Comparison of ENCODE assay signal across 16 cellular contexts in the genomic region with DNA sequence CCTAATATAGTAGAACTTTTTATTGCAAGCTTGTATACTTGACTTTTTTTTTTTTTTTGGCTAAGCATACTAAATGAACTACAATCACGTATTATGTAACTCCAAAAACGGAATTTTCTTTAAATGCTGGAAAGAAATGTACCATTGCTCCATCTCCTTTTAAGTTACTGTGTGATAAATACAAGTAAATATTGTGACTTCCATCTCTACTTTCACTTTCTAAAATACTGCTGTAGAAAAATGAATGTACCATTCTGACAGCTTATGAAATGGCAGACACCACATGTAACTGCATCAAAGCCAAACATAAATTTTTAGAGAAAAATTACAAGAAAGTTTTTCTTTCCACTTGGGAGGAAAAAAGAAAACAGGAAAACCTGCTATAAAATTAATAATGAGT. TPM values are rescaled to one million over a fixed set of nuclear protein-coding genes. Genes with fewer than 3 reads are reported as not detected.
A peak's percentile ranks its signal among the peaks of the same experiment; 100 is the strongest.
DNase-seq lines count a peak whose midpoint lies in the region; ATAC-seq and TF ChIP-seq lines count a peak whose summit lies in the region.
"Had no signal": no experiment of that assay in that cellular context is flagged by ENCODE, and none has a peak within 500 bp of the region (broad histone marks: within the 10 kb centered on the region; RNA-seq: fewer than 3 reads in every experiment).

No MANE protein-coding gene starts in this region.

- DNase-seq in GM12865 (ENCODE audit: low read depth), result peak; percentile 31
- DNase-seq in activated naive CD8-positive, alpha-beta T cell treated with anti-CD3 and anti-CD28 coated beads, Interleukin-2, amount 10 ng/mL, durations not matched to agents 7 days and 5 days, result no peak
- no peak for DNase-seq in mesothelial cell of epicardium (ENCODE audit: low spot score in 2 of 2, unreplicated experiment in 2 of 2)
- no peak for DNase-seq in heart right ventricle
- DNase-seq in tibial nerve (ENCODE audit: low spot score in 2 of 2), result no peak
- DNase-seq: activated gamma-delta T cell, AML-193, brain microvascular endothelial cell, foreskin keratinocyte, GM23248, lower lobe of right lung, NCI-H226, SHP77 had no signal

- peaks cover 14% of the 10 kb centered on the region for H3K4me1 Mint-ChIP-seq in activated naive CD8-positive, alpha-beta T cell treated with anti-CD3 and anti-CD28 coated beads, Interleukin-2, amount 10 ng/mL, durations not matched to agents 7 days and 5 days
- peaks cover 26% of the 10 kb centered on the region for H3K4me1 Mint-ChIP-seq in mesothelial cell of epicardium

- peaks cover 23 to 54% (median 41%) of the 10 kb centered on the region in 11 experiments for H3K36me3 ChIP-seq in BLaER1 treated with 17β-estradiol and CSF1 and Interleukin-3, amounts not matched to agents 10 nM and 100 nM
- H3K36me3 ChIP-seq in heart right ventricle (peaks cover 0 to 17% (median 0%) of the 10 kb centered on the region in 9 donors), tibial nerve (peaks cover 0 to 16% (median 0%) of the 10 kb centered on the region in 3 donors)
- H3K36me3 ChIP-seq: brain microvascular endothelial cell had no signal

- H3K9ac ChIP-seq in BLaER1 treated with 17β-estradiol and CSF1 and Interleukin-3, amounts not matched to agents 10 nM and 100 nM, result no peak overlapping the region
- H3K9ac ChIP-seq: GM23248, KMS-11 had no signal

- H3K27me3 ChIP-seq in BLaER1 treated with 17β-estradiol and CSF1 and Interleukin-3, amounts not matched to agents 10 nM and 100 nM, result no peaks in the 10 kb centered on the region
- H3K27me3 ChIP-seq in heart right ventricle (no peaks in the 10 kb centered on the region), tibial nerve (no peaks in the 10 kb centered on the region)
- H3K27me3 ChIP-seq: brain microvascular endothelial cell, foreskin keratinocyte had no signal

- peaks cover 5% of the 10 kb centered on the region for H3K36me3 Mint-ChIP-seq in activated naive CD8-positive, alpha-beta T cell treated with anti-CD3 and anti-CD28 coated beads, Interleukin-2, amount 10 ng/mL, durations not matched to agents 7 days and 5 days
- H3K36me3 Mint-ChIP-seq in mesothelial cell of epicardium, result no peaks in the 10 kb centered on the region

- no peak overlapping the region for H3K27ac Mint-ChIP-seq in activated naive CD8-positive, alpha-beta T cell treated with anti-CD3 and anti-CD28 coated beads, Interleukin-2, amount 10 ng/mL, durations not matched to agents 7 days and 5 days
- H3K27ac Mint-ChIP-seq in mesothelial cell of epicardium, result peak overlapping the region; percentile 75

- H3K4me3 ChIP-seq in BLaER1 treated with 17β-estradiol and CSF1 and Interleukin-3, amounts not matched to agents 10 nM and 100 nM, result no peak overlapping the region
- H3K4me3 ChIP-seq in GM12865 (ENCODE audit: low read depth, low read length) (peak overlapping the region; percentile 28), heart right ventricle (no peak overlapping the region), tibial nerve (no peak overlapping the region)
- H3K4me3 ChIP-seq: GM23248, lower lobe of right lung had no signal

- TF ChIP-seq CTCF in GM12865 (IDR thresholded peaks at IDR 0.05; ENCODE audit: insufficient read depth, low read depth, low read length, missing control alignments), result no peak
- TF ChIP-seq CTCF in mesothelial cell of epicardium (IDR thresholded peaks at IDR 0.05; ENCODE audit: unreplicated experiment), result no peak
- TF ChIP-seq CTCF in heart right ventricle (IDR thresholded peaks at IDR 0.05), result no peak
- no peak for TF ChIP-seq CTCF in tibial nerve (IDR thresholded peaks at IDR 0.05)

- peaks cover 0 to 9% (median 0%) of the 10 kb centered on the region in 11 experiments; a peak in 5 of 22 replicates for H3K9me3 ChIP-seq in BLaER1 treated with 17β-estradiol and CSF1 and Interleukin-3, amounts not matched to agents 10 nM and 100 nM (replicated peaks in 1 of 11)
- H3K9me3 ChIP-seq in heart right ventricle (no peaks in the 10 kb centered on the region), tibial nerve (no peaks in the 10 kb centered on the region)
- H3K9me3 ChIP-seq: lower lobe of right lung had no signal

- H3K4me3 Mint-ChIP-seq in activated naive CD8-positive, alpha-beta T cell treated with anti-CD3 and anti-CD28 coated beads, Interleukin-2, amount 10 ng/mL, durations not matched to agents 7 days and 5 days, result peak overlapping the region; percentile 51
- no peak overlapping the region for H3K4me3 Mint-ChIP-seq in mesothelial cell of epicardium

- H3K27me3 Mint-ChIP-seq in activated naive CD8-positive, alpha-beta T cell treated with anti-CD3 and anti-CD28 coated beads, Interleukin-2, amount 10 ng/mL, durations not matched to agents 7 days and 5 days, result no peaks in the 10 kb centered on the region
- H3K27me3 Mint-ChIP-seq in mesothelial cell of epicardium (ENCODE audit: low read depth), result no peaks in the 10 kb centered on the region

- intact Hi-C loops in heart right ventricle (cut with DNase I), result loop anchor here in 2 of 10 donors (5.0 to 10.0 kb wide), 2 partner anchors 53 to 256 kb away; no protein-coding TSS in a partner anchor

- 0 out of 22 replicates have a peak overlapping the region, but pooled peaks of 1 of the 11 experiments have one; percentile 1 for H3K27ac ChIP-seq in BLaER1 treated with 17β-estradiol and CSF1 and Interleukin-3, amounts not matched to agents 10 nM and 100 nM
- peak overlapping the region in 1 of 10 donors; percentile 8 for H3K27ac ChIP-seq in heart right ventricle
- peak overlapping the region in 2 of 4 donors; percentile 13 to 61 for H3K27ac ChIP-seq in tibial nerve
- H3K27ac ChIP-seq: brain microvascular endothelial cell, foreskin keratinocyte, GM23248, KMS-11, lower lobe of right lung had no signal

- H4K20me1 ChIP-seq in BLaER1 treated with 17β-estradiol and CSF1 and Interleukin-3, amounts not matched to agents 10 nM and 100 nM, result peaks cover 36 to 92% (median 82%) of the 10 kb centered on the region in 11 experiments; a peak in 21 of 22 replicates

- WGBS in heart right ventricle, 2 donors, result 62 to 76% methylated on average over 2 of the region's 2 CpGs
- WGBS in tibial nerve, 2 donors, result 12 to 19% methylated on average over 2 of the region's 2 CpGs

- TF ChIP-seq EP300 in tibial nerve (IDR thresholded peaks at IDR 0.05), result no peak

- TF ChIP-seq POLR2A in tibial nerve (IDR thresholded peaks at IDR 0.05), result no peak

- H3K4me2 ChIP-seq in BLaER1 treated with 17β-estradiol and CSF1 and Interleukin-3, amounts not matched to agents 10 nM and 100 nM, result peak overlapping the region; percentile 1 to 59 (median 36); a peak in 18 of 22 replicates
- H3K4me2 ChIP-seq: KMS-11 had no signal

- peaks cover 5 to 30% (median 22%) of the 10 kb centered on the region in 10 experiments; a peak in 19 of 20 replicates for H3K4me1 ChIP-seq in BLaER1 treated with 17β-estradiol and CSF1 and Interleukin-3, amounts not matched to agents 10 nM and 100 nM
- H3K4me1 ChIP-seq in heart right ventricle (peaks cover 0 to 47% (median 20%) of the 10 kb centered on the region in 9 donors), tibial nerve (peaks cover 0 to 45% (median 10%) of the 10 kb centered on the region in 4 donors)
- H3K4me1 ChIP-seq: foreskin keratinocyte had no signal

- ATAC-seq in activated naive CD8-positive, alpha-beta T cell treated with anti-CD3 and anti-CD28 coated beads, Interleukin-2, amount 10 ng/mL, durations not matched to agents 7 days and 5 days (ENCODE audit: low read depth), result peak; percentile 36
- ATAC-seq in heart right ventricle (no peak), GM21360 (IDR thresholded peaks at IDR 0.05; ENCODE audit: unreplicated experiment) (no peak)
- ATAC-seq: foreskin keratinocyte had no signal

- POLR2A ChIA-PET in activated naive CD8-positive, alpha-beta T cell treated with anti-CD3 and anti-CD28 coated beads, Interleukin-2, amount 10 ng/mL, durations not matched to agents 7 days and 5 days (lab: Charles Lee), result no interaction called here

- no peaks in the 10 kb centered on the region for H3K9me3 Mint-ChIP-seq in activated naive CD8-positive, alpha-beta T cell treated with anti-CD3 and anti-CD28 coated beads, Interleukin-2, amount 10 ng/mL, durations not matched to agents 7 days and 5 days
- no peaks in the 10 kb centered on the region for H3K9me3 Mint-ChIP-seq in mesothelial cell of epicardium

RNA-seq across cellular contexts. Expression of gene ASH1L, which starts 54.6 kb away (rescaled TPM):
- 10 to 100 TPM; 57.8 to 62.3 TPM for total RNA-seq in activated naive CD8-positive, alpha-beta T cell treated with anti-CD3 and anti-CD28 coated beads, Interleukin-2, amount 10 ng/mL, durations not matched to agents 7 days and 5 days
- 84.5 to 87.9 TPM (median 87.7 TPM) in 3 replicates for total RNA-seq in mesothelial cell of epicardium
- 10 to 100 TPM; 42.0 to 56.8 (median 48.2) TPM for total RNA-seq in heart right ventricle
- 10 to 100 TPM in 1 of 2 donors, 1 to 10 TPM in 1; 5.1 to 10.9 TPM for polyA plus RNA-seq in heart right ventricle
- 10 to 100 TPM; 73.7 to 99.6 (median 85.9) TPM for total RNA-seq in tibial nerve
